Comparison of ENCODE assay signal across 36 cellular contexts in the genomic region with DNA sequence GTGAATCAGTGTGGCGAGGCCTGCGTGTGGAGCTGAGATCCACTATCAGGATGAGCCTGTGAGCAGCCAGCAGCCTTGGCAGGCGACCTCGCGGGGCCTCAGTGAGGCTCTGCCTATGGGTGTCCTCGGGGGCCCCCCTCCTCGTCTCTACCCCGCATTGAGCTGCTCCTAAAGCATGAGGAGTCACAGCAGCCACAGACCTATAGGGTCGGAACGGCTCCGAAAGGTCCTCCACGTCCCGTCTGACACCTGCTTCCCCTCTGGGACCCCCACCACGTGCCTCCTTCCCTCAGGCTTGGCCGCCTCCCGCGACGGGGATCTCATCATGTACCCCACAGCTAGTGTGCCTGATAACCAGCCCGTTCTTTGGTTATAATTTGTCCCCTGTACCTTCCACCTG. TPM values are rescaled to one million over a fixed set of nuclear protein-coding genes. Genes with fewer than 3 reads are reported as not detected.
"Had no signal": no experiment of that assay in that cellular context is flagged by ENCODE, and none has a peak within 500 bp of the region (broad histone marks: within the 10 kb centered on the region; RNA-seq: fewer than 3 reads in every experiment).

No MANE protein-coding gene starts in this region.

- H3K27me3 ChIP-seq: ascending aorta, body of pancreas, brain microvascular endothelial cell, breast epithelium had no signal

- H3K4me3 ChIP-seq: ascending aorta, body of pancreas, breast epithelium had no signal

- FAIRE-seq: TTC549 had no signal

- H3K4me3 Mint-ChIP-seq: activated B cell treated with CpG ODN at 0.5 μM for 24 hours; activated CD4-positive, alpha-beta memory T cell treated with anti-CD3 and anti-CD28 coated beads for 36 hours; activated CD4-positive, alpha-beta T cell treated with anti-CD3 and anti-CD28 coated beads, Interleukin-2, amount 10 ng/mL, durations not matched to agents 24 days and 14 days; activated CD8-positive, alpha-beta T cell treated with anti-CD3 and anti-CD28 coated beads for 36 hours; activated naive CD4-positive, alpha-beta T cell treated with anti-CD3 and anti-CD28 coated beads, Interleukin-2, amount 10 ng/mL, durations not matched to agents 7 days and 5 days; activated naive CD4-positive, alpha-beta T cell treated with anti-CD3 and anti-CD28 coated beads, Interleukin-2, amount 50 U/mL, for 24 hours; activated naive CD8-positive, alpha-beta T cell; activated naive CD8-positive, alpha-beta T cell treated with anti-CD3 and anti-CD28 coated beads, Interleukin-2, amount 10 ng/mL, durations not matched to agents 7 days and 5 days; activated naive CD8-positive, alpha-beta T cell treated with anti-CD3 and anti-CD28 coated beads, Interleukin-2, amount 50 U/mL, for 24 hours; activated T-cell treated with anti-CD3 and anti-CD28 coated beads, Interleukin-2, amount 50 U/mL, for 4 hours; T-helper 1 cell treated with Interleukin-12 subunit alpha and Interleukin-12 subunit beta and Interleukin-4 antibody, amounts not matched to agents 30 μg/mL and 1 μg/mL, for 36 hours; T-helper 2 cell treated with Interferon-gamma antibody and Interleukin-4, amounts not matched to agents 5 μg/mL and 100 μg/mL, for 36 hours had no signal

- H3K9me3 Mint-ChIP-seq: activated B cell treated with CpG ODN at 0.5 μM for 24 hours; activated CD4-positive, alpha-beta memory T cell treated with anti-CD3 and anti-CD28 coated beads for 36 hours; activated CD4-positive, alpha-beta T cell treated with anti-CD3 and anti-CD28 coated beads, Interleukin-2, amount 10 ng/mL, durations not matched to agents 24 days and 14 days; activated CD8-positive, alpha-beta T cell treated with anti-CD3 and anti-CD28 coated beads for 36 hours; activated naive CD4-positive, alpha-beta T cell treated with anti-CD3 and anti-CD28 coated beads, Interleukin-2, amount 10 ng/mL, durations not matched to agents 7 days and 5 days; activated naive CD4-positive, alpha-beta T cell treated with anti-CD3 and anti-CD28 coated beads, Interleukin-2, amount 50 U/mL, for 24 hours; activated naive CD8-positive, alpha-beta T cell treated with anti-CD3 and anti-CD28 coated beads, Interleukin-2, amount 10 ng/mL, durations not matched to agents 7 days and 5 days; activated naive CD8-positive, alpha-beta T cell treated with anti-CD3 and anti-CD28 coated beads, Interleukin-2, amount 50 U/mL, for 24 hours; activated T-cell treated with anti-CD3 and anti-CD28 coated beads, Interleukin-2, amount 50 U/mL, for 4 hours; activated T-helper 2 cell treated with anti-CD3 and anti-CD28 coated beads, Interferon-gamma antibody, Interleukin-2, Interleukin-4, amounts not matched to agents 10 μg/mL and 5 μg/mL and 100 μg/mL, durations not matched to agents 14 hours and 24 hours and 36 hours; T-helper 1 cell treated with Interleukin-12 subunit alpha and Interleukin-12 subunit beta and Interleukin-4 antibody, amounts not matched to agents 30 μg/mL and 1 μg/mL, for 36 hours; T-helper 2 cell treated with Interferon-gamma antibody and Interleukin-4, amounts not matched to agents 5 μg/mL and 100 μg/mL, for 36 hours had no signal

- H3K27ac ChIP-seq: ascending aorta, body of pancreas, brain microvascular endothelial cell, breast epithelium, VCaP had no signal

- H3K27me3 Mint-ChIP-seq: activated B cell treated with CpG ODN at 0.5 μM for 24 hours; activated CD4-positive, alpha-beta memory T cell treated with anti-CD3 and anti-CD28 coated beads for 36 hours; activated CD4-positive, alpha-beta T cell treated with anti-CD3 and anti-CD28 coated beads, Interleukin-2, amount 10 ng/mL, durations not matched to agents 24 days and 14 days; activated CD8-positive, alpha-beta T cell treated with anti-CD3 and anti-CD28 coated beads for 36 hours; activated naive CD4-positive, alpha-beta T cell treated with anti-CD3 and anti-CD28 coated beads, Interleukin-2, amount 10 ng/mL, durations not matched to agents 7 days and 5 days; activated naive CD4-positive, alpha-beta T cell treated with anti-CD3 and anti-CD28 coated beads, Interleukin-2, amount 50 U/mL, for 24 hours; activated naive CD8-positive, alpha-beta T cell; activated naive CD8-positive, alpha-beta T cell treated with anti-CD3 and anti-CD28 coated beads, Interleukin-2, amount 10 ng/mL, durations not matched to agents 7 days and 5 days; activated naive CD8-positive, alpha-beta T cell treated with anti-CD3 and anti-CD28 coated beads, Interleukin-2, amount 50 U/mL, for 24 hours had no signal

- H3K36me3 ChIP-seq: brain microvascular endothelial cell, breast epithelium had no signal

- H3K36me3 Mint-ChIP-seq: activated naive CD4-positive, alpha-beta T cell treated with anti-CD3 and anti-CD28 coated beads, Interleukin-2, amount 50 U/mL, for 24 hours; activated naive CD8-positive, alpha-beta T cell treated with anti-CD3 and anti-CD28 coated beads, Interleukin-2, amount 10 ng/mL, durations not matched to agents 7 days and 5 days had no signal

- H3K27ac Mint-ChIP-seq: activated B cell treated with CpG ODN at 0.5 μM for 24 hours; activated CD4-positive, alpha-beta memory T cell treated with anti-CD3 and anti-CD28 coated beads for 36 hours; activated CD4-positive, alpha-beta T cell treated with anti-CD3 and anti-CD28 coated beads, Interleukin-2, amount 10 ng/mL, durations not matched to agents 24 days and 14 days; activated CD8-positive, alpha-beta T cell treated with anti-CD3 and anti-CD28 coated beads for 36 hours; activated naive CD4-positive, alpha-beta T cell treated with anti-CD3 and anti-CD28 coated beads, Interleukin-2, amount 10 ng/mL, durations not matched to agents 7 days and 5 days; activated naive CD4-positive, alpha-beta T cell treated with anti-CD3 and anti-CD28 coated beads, Interleukin-2, amount 50 U/mL, for 24 hours; activated naive CD8-positive, alpha-beta T cell; activated naive CD8-positive, alpha-beta T cell treated with anti-CD3 and anti-CD28 coated beads, Interleukin-2, amount 10 ng/mL, durations not matched to agents 7 days and 5 days; activated naive CD8-positive, alpha-beta T cell treated with anti-CD3 and anti-CD28 coated beads, Interleukin-2, amount 50 U/mL, for 24 hours; activated T-helper 2 cell treated with anti-CD3 and anti-CD28 coated beads, Interferon-gamma antibody, Interleukin-2, Interleukin-4, amounts not matched to agents 10 μg/mL and 5 μg/mL and 100 μg/mL, durations not matched to agents 14 hours and 24 hours and 36 hours; T-helper 1 cell treated with Interleukin-12 subunit alpha and Interleukin-12 subunit beta and Interleukin-4 antibody, amounts not matched to agents 30 μg/mL and 1 μg/mL, for 36 hours; T-helper 2 cell treated with Interferon-gamma antibody and Interleukin-4, amounts not matched to agents 5 μg/mL and 100 μg/mL, for 36 hours had no signal

- H3K4me1 Mint-ChIP-seq: activated CD4-positive, alpha-beta T cell treated with anti-CD3 and anti-CD28 coated beads, Interleukin-2, amount 10 ng/mL, durations not matched to agents 24 days and 14 days; activated naive CD4-positive, alpha-beta T cell treated with anti-CD3 and anti-CD28 coated beads, Interleukin-2, amount 10 ng/mL, durations not matched to agents 7 days and 5 days; activated naive CD4-positive, alpha-beta T cell treated with anti-CD3 and anti-CD28 coated beads, Interleukin-2, amount 50 U/mL, for 24 hours; activated naive CD8-positive, alpha-beta T cell treated with anti-CD3 and anti-CD28 coated beads, Interleukin-2, amount 10 ng/mL, durations not matched to agents 7 days and 5 days had no signal

- H3K9me3 ChIP-seq: ascending aorta, body of pancreas, breast epithelium had no signal

- ATAC-seq: activated CD8-positive, alpha-beta T cell treated with anti-CD3 and anti-CD28 coated beads for 36 hours; activated naive CD8-positive, alpha-beta T cell treated with anti-CD3 and anti-CD28 coated beads, Interleukin-2, amount 50 U/mL, for 24 hours; activated T-cell treated with anti-CD3 and anti-CD28 coated beads, Interleukin-2, amount 50 U/mL, for 4 hours; body of pancreas had no signal

- H3K4me1 ChIP-seq: ascending aorta, body of pancreas, breast epithelium had no signal

- DNase-seq: activated B cell treated with CpG ODN at 0.5 μM for 24 hours; activated CD4-positive, alpha-beta memory T cell treated with anti-CD3 and anti-CD28 coated beads for 36 hours; activated CD4-positive, alpha-beta T cell treated with anti-CD3 and anti-CD28 coated beads for 4 hours; activated CD4-positive, alpha-beta T cell treated with anti-CD3 and anti-CD28 coated beads, Interleukin-2, amount 10 ng/mL, durations not matched to agents 24 days and 14 days; activated CD4-positive, alpha-beta T cell treated with anti-CD3 and anti-CD28 coated beads, Interleukin-2, amount 50 U/mL, for 1 hour; activated CD4-positive, alpha-beta T cell treated with anti-CD3 and anti-CD28 coated beads, Interleukin-2, amount 50 U/mL, for 4 hours; activated CD4-positive, CD25-positive, alpha-beta regulatory T cell treated with anti-CD3 and anti-CD28 coated beads, Interleukin-2, amount 50 U/mL, for 72 hours; activated CD8-positive, alpha-beta memory T cell treated with anti-CD3 and anti-CD28 coated beads, Interleukin-2, amount 50 U/mL, for 4 hours; activated CD8-positive, alpha-beta T cell treated with anti-CD3 and anti-CD28 coated beads for 36 hours; activated effector memory CD4-positive, alpha-beta T cell treated with Interleukin-2 at 50 U/mL for 16 hours; activated gamma-delta T cell; activated naive CD4-positive, alpha-beta T cell treated with anti-CD3 and anti-CD28 coated beads, Interleukin-2, amount 10 ng/mL, durations not matched to agents 7 days and 5 days; activated naive CD4-positive, alpha-beta T cell treated with Interleukin-2 at 50 U/mL for 16 hours; activated naive CD8-positive, alpha-beta T cell treated with anti-CD3 and anti-CD28 coated beads, Interleukin-2, amount 10 ng/mL, durations not matched to agents 7 days and 5 days; activated naive CD8-positive, alpha-beta T cell treated with anti-CD3 and anti-CD28 coated beads, Interleukin-2, amount 50 U/mL, for 24 hours; activated T-cell treated with anti-CD3 and anti-CD28 coated beads for 4 hours; activated T-cell treated with anti-CD3 and anti-CD28 coated beads, Interleukin-2, amount 50 U/mL, for 1 hour; activated T-cell treated with anti-CD3 and anti-CD28 coated beads, Interleukin-2, amount 50 U/mL, for 4 hours; amygdala; anterior cingulate cortex; body of pancreas; brain microvascular endothelial cell; central memory CD4-positive, alpha-beta T cell; T-helper 1 cell; T-helper 2 cell; T-helper 9 cell had no signal

RNA-seq across cellular contexts. Expression of a gene that starts 28.8 kb away (rescaled TPM):
- total RNA-seq: activated B cell treated with CpG ODN at 0.5 μM for 24 hours; activated CD4-positive, alpha-beta memory T cell treated with anti-CD3 and anti-CD28 coated beads for 36 hours; activated CD8-positive, alpha-beta memory T cell treated with anti-CD3 and anti-CD28 coated beads for 36 hours; activated CD8-positive, alpha-beta T cell treated with anti-CD3 and anti-CD28 coated beads for 36 hours; ascending aorta; body of pancreas had no signal
